ENCODE assay signal across 3 cellular contexts in genomic region chr9:114078021-114078780, GRCh38.
TF ChIP-seq lines count a peak whose summit lies in the region.

Gene AMBP, minus strand, starts transcription at chr9:114078300. Its CDS starts 91 bp downstream, at chr9:114078209.

TF ChIP-seq in SK-N-SH, 30 proteins besides CTCF, POLR2A, EP300 and RAD21:
- TF ChIP-seq PBX3 (IDR thresholded peaks at IDR 0.05), result no peak
- 0 out of 2 replicates have a peak, but pooled peaks have one; percentile 15 for TF ChIP-seq NFIC (IDR thresholded peaks at IDR 0.05; ENCODE audit: borderline replicate concordance)
TF ChIP-seq in SK-N-SH: peak in this region for 1.

TF ChIP-seq in SK-N-SH treated with all-trans-retinoic acid at 6 μM for 48 hours, 23 proteins besides CTCF, POLR2A, EP300 and RAD21:
- TF ChIP-seq CREB5 (CRISPR knock-in tag; IDR thresholded peaks at IDR 0.05; ENCODE audit: low read depth), result no peak
- no peak for TF ChIP-seq ARNTL (CRISPR knock-in tag; IDR thresholded peaks at IDR 0.05; ENCODE audit: borderline replicate concordance, low read depth)
- TF ChIP-seq ESRRG (CRISPR knock-in tag; IDR thresholded peaks at IDR 0.05), result no peak
- TF ChIP-seq ZNF70 (CRISPR knock-in tag; IDR thresholded peaks at IDR 0.05), result no peak
- no peak for TF ChIP-seq GLIS3 (CRISPR knock-in tag; IDR thresholded peaks at IDR 0.05)
- TF ChIP-seq ISL1 (CRISPR knock-in tag; IDR thresholded peaks at IDR 0.05), result no peak
- TF ChIP-seq PATZ1 (CRISPR knock-in tag; IDR thresholded peaks at IDR 0.05; ENCODE audit: borderline replicate concordance), result no peak
- TF ChIP-seq TOX (CRISPR knock-in tag; IDR thresholded peaks at IDR 0.05; ENCODE audit: borderline replicate concordance), result no peak
- TF ChIP-seq ZNF8 (CRISPR knock-in tag; IDR thresholded peaks at IDR 0.05), result no peak
- no peak for TF ChIP-seq ZC3H10 (CRISPR knock-in tag; IDR thresholded peaks at IDR 0.05)
- no peak for TF ChIP-seq CSRNP3 (CRISPR knock-in tag; IDR thresholded peaks at IDR 0.05)
- TF ChIP-seq POU6F1 (CRISPR knock-in tag; IDR thresholded peaks at IDR 0.05; ENCODE audit: borderline replicate concordance, low read depth), result no peak
- no peak for TF ChIP-seq ZFP30 (CRISPR knock-in tag; IDR thresholded peaks at IDR 0.05)

TF ChIP-seq in HepG2, 621 proteins besides CTCF, POLR2A, EP300 and RAD21 (continues in another document):
- TF ChIP-seq ZBTB42 (CRISPR knock-in tag; IDR thresholded peaks at IDR 0.05) (no peak; the same call in 1 of the 2 replicates), ZNF768 (CRISPR knock-in tag; IDR thresholded peaks at IDR 0.05) (no peak; the same call in 1 of the 2 replicates), HOXD1 (CRISPR knock-in tag; IDR thresholded peaks at IDR 0.05) (peak; percentile 96), ZNF512B (CRISPR knock-in tag; IDR thresholded peaks at IDR 0.05; ENCODE audit: borderline replicate concordance) (no peak), ZNF264 (CRISPR knock-in tag; IDR thresholded peaks at IDR 0.05) (peak; percentile 86; the same call in 1 of the 2 replicates), ZNF577 (CRISPR knock-in tag; IDR thresholded peaks at IDR 0.05; ENCODE audit: borderline replicate concordance, low read depth) (no peak), THRA (CRISPR knock-in tag; IDR thresholded peaks at IDR 0.05; ENCODE audit: borderline replicate concordance) (peak; percentile 98), CREBL2 (CRISPR knock-in tag; IDR thresholded peaks at IDR 0.05; ENCODE audit: borderline replicate concordance) (0 out of 2 replicates have a peak, but pooled peaks have one; percentile 52), EEA1 (CRISPR knock-in tag; IDR thresholded peaks at IDR 0.05; ENCODE audit: borderline replicate concordance) (peak; percentile 80; the same call in 1 of the 2 replicates), SP4 (CRISPR knock-in tag; IDR thresholded peaks at IDR 0.05) (no peak), E2F2 (CRISPR knock-in tag; IDR thresholded peaks at IDR 0.05; ENCODE audit: borderline replicate concordance) (no peak), ZNF674 (CRISPR knock-in tag; IDR thresholded peaks at IDR 0.05; ENCODE audit: low read depth) (no peak), MNT (IDR thresholded peaks at IDR 0.05) (peak; percentile 61), ZBTB7A (CRISPR knock-in tag; IDR thresholded peaks at IDR 0.05) (peak; percentile 98), ZNF446 (CRISPR knock-in tag; IDR thresholded peaks at IDR 0.05) (peak; percentile 48; the same call in 1 of the 2 replicates), ZMYM2 (CRISPR knock-in tag; IDR thresholded peaks at IDR 0.05) (peak; percentile 84; the same call in 1 of the 2 replicates), CSRNP2 (CRISPR knock-in tag; conservative IDR thresholded peaks at IDR 0.05; ENCODE audit: low read depth) (no peak), SMAD3 (CRISPR knock-in tag; IDR thresholded peaks at IDR 0.05) (peak; percentile 98), HMGXB4 (CRISPR knock-in tag; IDR thresholded peaks at IDR 0.05; ENCODE audit: borderline replicate concordance in 1 of 2, low read depth in 1 of 2) (peak; percentile 88 to 94), ZNF12 (CRISPR knock-in tag; IDR thresholded peaks at IDR 0.05) (peak; percentile 56; the same call in 1 of the 2 replicates), HMGXB3 (CRISPR knock-in tag; IDR thresholded peaks at IDR 0.05; ENCODE audit: borderline replicate concordance) (peak; percentile 98), ZNF430 (CRISPR knock-in tag; IDR thresholded peaks at IDR 0.05) (peak; percentile 95; the same call in 1 of the 2 replicates), KAT7 (CRISPR knock-in tag; IDR thresholded peaks at IDR 0.05; ENCODE audit: borderline replicate concordance) (peak; percentile 97), ZNF260 (CRISPR knock-in tag; IDR thresholded peaks at IDR 0.05; ENCODE audit: borderline replicate concordance, low read depth) (no peak), TRIM24 (CRISPR knock-in tag; IDR thresholded peaks at IDR 0.05) (no peak), GMEB1 (CRISPR knock-in tag; IDR thresholded peaks at IDR 0.05; ENCODE audit: borderline replicate concordance) (peak; percentile 66; the same call in 1 of the 2 replicates), MLLT10 (CRISPR knock-in tag; IDR thresholded peaks at IDR 0.05) (0 out of 2 replicates have a peak, but pooled peaks have one; percentile 79), SP1 (IDR thresholded peaks at IDR 0.05) (no peak), SP1 (CRISPR knock-in tag; IDR thresholded peaks at IDR 0.05) (no peak; the same call in 1 of the 2 replicates), PRMT3 (CRISPR knock-in tag; IDR thresholded peaks at IDR 0.05; ENCODE audit: borderline replicate concordance, low read depth) (0 out of 2 replicates have a peak, but pooled peaks have one; percentile 48)
